7 cellular contexts compared by ENCODE assay signal in genomic region chr15:43831519-43832052, GRCh38. TPM values are rescaled to one million over a fixed set of nuclear protein-coding genes. Genes with fewer than 3 reads are reported as not detected.
"Had no signal": no experiment of that assay in that cellular context is flagged by ENCODE, and none has a peak within 500 bp of the region (broad histone marks: within the 10 kb centered on the region; RNA-seq: fewer than 3 reads in every experiment).

No MANE protein-coding gene starts in this region.

RNA-seq across cellular contexts. Expression of gene SERINC4, which starts 31.6 kb away (rescaled TPM):
- total RNA-seq: bronchial epithelial cell, dermis blood vessel endothelial cell, glomerular endothelial cell, lower leg skin, omental fat pad, transverse colon, urinary bladder had no signal
